In the genomic region with DNA sequence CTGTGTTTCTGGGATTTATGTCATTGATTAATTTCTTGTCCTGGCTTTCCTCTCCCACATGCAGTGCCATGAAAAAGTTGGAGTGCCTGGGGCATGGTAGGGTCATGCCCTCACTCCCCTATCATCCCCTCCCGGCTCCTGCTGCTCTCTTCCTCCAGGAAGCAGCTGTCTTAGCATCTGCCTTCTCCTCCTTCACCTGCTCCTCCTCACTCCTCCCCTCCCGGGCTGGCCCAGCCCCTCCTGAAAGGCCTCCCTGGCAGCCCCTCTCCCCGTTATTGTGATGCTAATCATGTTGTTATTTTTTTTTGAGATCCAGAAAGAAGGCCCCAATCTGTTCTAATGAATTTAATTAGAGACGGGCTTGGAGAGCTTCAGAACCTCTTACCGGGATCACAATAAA, we compare ENCODE assay signal across 14 cellular contexts. TPM values are rescaled to one million over a fixed set of nuclear protein-coding genes. Genes with fewer than 3 reads are reported as not detected.
DNase-seq lines count a peak whose midpoint lies in the region; TF ChIP-seq lines count a peak whose summit lies in the region.
"Had no signal": no experiment of that assay in that cellular context is flagged by ENCODE, and none has a peak within 500 bp of the region (broad histone marks: within the 10 kb centered on the region; RNA-seq: fewer than 3 reads in every experiment).

No MANE protein-coding gene starts in this region.

- H3K4me3 Mint-ChIP-seq in chondrocyte (ENCODE audit: unreplicated experiment), result no peak overlapping the region

- H3K4me1 ChIP-seq in adrenal gland (replicated peaks in 1 of 2), result no peaks in the 10 kb centered on the region
- H3K4me1 ChIP-seq: BLaER1 treated with 17β-estradiol and CSF1 and Interleukin-3, amounts not matched to agents 10 nM and 100 nM had no signal

- peaks cover 41% of the 10 kb centered on the region for H3K27me3 Mint-ChIP-seq in chondrocyte (ENCODE audit: low read depth)

- H3K9me3 ChIP-seq in WERI-Rb-1 (ENCODE audit: severe bottlenecking) (no peaks in the 10 kb centered on the region), adrenal gland (replicated peaks in 1 of 3) (no peaks in the 10 kb centered on the region)
- H3K9me3 ChIP-seq: BLaER1 treated with 17β-estradiol and CSF1 and Interleukin-3, amounts not matched to agents 10 nM and 100 nM had no signal

- DNase-seq in NCI-H1417 (lab: John Stamatoyannopoulos, UW) (peak in 2 of 3 experiments; percentile 44 to 75), NCI-H1417 treated with DMSO at 0.1 percent for 48 hours (lab: John Stamatoyannopoulos, UW) (no peak), NCI-H2171 (lab: John Stamatoyannopoulos, UW) (peak; percentile 40), WERI-Rb-1 (peak; percentile 79), iPS-NIHi7 (ENCODE audit: extremely low spot score) (peak; percentile 68), adrenal gland (no peak), chondrocyte (ENCODE audit: low spot score) (no peak), SKM-1 (lab: John Stamatoyannopoulos, UW; ENCODE audit: unreplicated experiment) (no peak)
- DNase-seq: 8988T, HCEC 1CT, NCI-H1930, NCI-H345, SHP77 had no signal

- H3K36me3 ChIP-seq in WERI-Rb-1, result peaks cover 14% of the 10 kb centered on the region
- H3K36me3 ChIP-seq in adrenal gland (replicated peaks in 1 of 2), result no peaks in the 10 kb centered on the region
- H3K36me3 ChIP-seq: BLaER1 treated with 17β-estradiol and CSF1 and Interleukin-3, amounts not matched to agents 10 nM and 100 nM had no signal

- H3K9me3 Mint-ChIP-seq in chondrocyte (ENCODE audit: low read depth), result no peaks in the 10 kb centered on the region

- H3K4me1 Mint-ChIP-seq in chondrocyte (ENCODE audit: low read depth), result no peaks in the 10 kb centered on the region

- H3K4me3 ChIP-seq in WERI-Rb-1 (ENCODE audit: low read depth, low read length) (no peak overlapping the region), adrenal gland (no peak overlapping the region)
- H3K4me3 ChIP-seq: BLaER1 treated with 17β-estradiol and CSF1 and Interleukin-3, amounts not matched to agents 10 nM and 100 nM had no signal

- WGBS in adrenal gland, 4 donors, result 47 to 56% (median 52%) methylated on average over 5 of the region's 5 CpGs

- no peak for TF ChIP-seq CTCF in WERI-Rb-1 (IDR thresholded peaks at IDR 0.05; ENCODE audit: low read depth, low read length)
- no peak for TF ChIP-seq CTCF in adrenal gland (IDR thresholded peaks at IDR 0.05)
- no peak for TF ChIP-seq CTCF in chondrocyte (IDR thresholded peaks at IDR 0.05)

- H3K36me3 Mint-ChIP-seq in chondrocyte (ENCODE audit: low read depth), result no peaks in the 10 kb centered on the region

- no peak for TF ChIP-seq POLR2A in adrenal gland (IDR thresholded peaks at IDR 0.05)

- H3K27ac ChIP-seq in WERI-Rb-1 (no peak overlapping the region), adrenal gland (no peak overlapping the region)
- H3K27ac ChIP-seq: BLaER1 treated with 17β-estradiol and CSF1 and Interleukin-3, amounts not matched to agents 10 nM and 100 nM had no signal

- no peak overlapping the region for H3K27ac Mint-ChIP-seq in chondrocyte (ENCODE audit: unreplicated experiment)

- intact Hi-C loops in adrenal gland (cut with DNase I), result no loop called here

- no peaks in the 10 kb centered on the region for H3K27me3 ChIP-seq in WERI-Rb-1 (ENCODE audit: insufficient read depth, low read depth, severe bottlenecking)
- no peaks in the 10 kb centered on the region for H3K27me3 ChIP-seq in adrenal gland

RNA-seq across cellular contexts. Expression of gene NFASC, which starts 36.3 kb away (rescaled TPM):
- 10 to 100 TPM; 31.2 to 76.7 (median 49.5) TPM for total RNA-seq in adrenal gland
- 10 to 100 TPM; 15.0 to 56.2 (median 24.6) TPM for polyA plus RNA-seq in adrenal gland
- total RNA-seq in chondrocyte, result 0.20 to 0.28 TPM in 2 of 3 replicates, not detected in the other

Comparison
In these comparisons a context has a peak if more than half of its experiments do, and no peak if none do; other contexts are left out.
1. DNase-seq: peak in NCI-H1417 (2 of 3), NCI-H2171 (single experiment), WERI-Rb-1 (single experiment) and iPS-NIHi7 (single experiment); none in NCI-H1417 treated with DMSO at 0.1 percent for 48 hours (single experiment), adrenal gland (0 of 7), chondrocyte (single experiment) and SKM-1 (single experiment).
2. RNA of gene NFASC, which starts 36.3 kb away (total RNA-seq): 31.2 to 76.7 TPM in adrenal gland; 0.20 to 0.28 TPM in chondrocyte; every median in the first group is over 10 times any median in the second.